In the genomic region with DNA sequence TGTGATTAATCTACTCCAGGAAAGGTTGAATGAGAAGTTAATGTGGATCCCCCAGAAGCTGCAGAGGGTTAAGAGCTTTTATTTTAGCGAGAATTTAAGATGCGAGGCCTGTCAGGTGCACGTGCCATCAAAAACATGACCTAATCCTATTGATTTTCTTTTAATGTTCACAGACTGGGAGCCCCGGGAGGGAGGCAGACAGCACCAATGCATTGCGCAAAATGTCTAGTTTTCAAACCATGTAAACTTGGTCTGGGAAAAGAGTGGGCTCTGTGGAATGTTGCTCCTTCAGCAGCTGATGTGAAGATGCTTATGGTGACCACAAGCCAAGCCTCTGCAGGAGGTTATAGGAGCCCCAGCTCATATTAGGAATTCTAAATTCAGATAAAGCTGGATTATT, we compare ENCODE assay signal across 12 cellular contexts.
DNase-seq lines count a peak whose midpoint lies in the region; ATAC-seq and TF ChIP-seq lines count a peak whose summit lies in the region.
"Had no signal": no experiment of that assay in that cellular context is flagged by ENCODE, and none has a peak within 500 bp of the region (broad histone marks: within the 10 kb centered on the region; RNA-seq: fewer than 3 reads in every experiment).

No MANE protein-coding gene starts in this region.

- no peaks in the 10 kb centered on the region for H3K9me3 ChIP-seq in body of pancreas
- H3K9me3 ChIP-seq in mesenchymal stem cell (ENCODE audit: control insufficient read depth, low read length) = no peaks in the 10 kb centered on the region
- no peaks in the 10 kb centered on the region for H3K9me3 ChIP-seq in Peyer's patch

- H3K27ac Mint-ChIP-seq in HFFc6 = peak overlapping the region; percentile 88

- no peaks in the 10 kb centered on the region for H3K36me3 ChIP-seq in body of pancreas (replicated peaks in 1 of 2; ENCODE audit: insufficient read depth in 1 of 2, low read depth in 2 of 2)
- no peaks in the 10 kb centered on the region for H3K36me3 ChIP-seq in mesenchymal stem cell (ENCODE audit: control insufficient read depth in 1 of 2, insufficient read depth in 2 of 2, low read depth in 1 of 2, low read length in 2 of 2)
- no peaks in the 10 kb centered on the region for H3K36me3 ChIP-seq in Peyer's patch

- peak overlapping the region; percentile 70 for H3K4me3 Mint-ChIP-seq in HFFc6
- H3K4me3 Mint-ChIP-seq: immature natural killer cell; natural killer cell treated with Interleukin-12 subunit alpha and Interleukin-12 subunit beta and Interleukin-15 and Interleukin-18, amount 100 ng/mL, for 72 hours had no signal

- no peaks in the 10 kb centered on the region for H3K9me3 Mint-ChIP-seq in HFFc6
- H3K9me3 Mint-ChIP-seq: immature natural killer cell; natural killer cell treated with Interleukin-12 subunit alpha and Interleukin-12 subunit beta and Interleukin-15 and Interleukin-18, amount 100 ng/mL, for 72 hours had no signal

- peak overlapping the region in 3 of 4 donors; percentile 39 to 70 (median 68) for H3K27ac ChIP-seq in body of pancreas
- H3K27ac ChIP-seq in mesenchymal stem cell (ENCODE audit: low read length, poor library complexity, severe bottlenecking) = peak overlapping the region; percentile 92
- H3K27ac ChIP-seq in Peyer's patch = peak overlapping the region in 2 of 4 donors; percentile 7 to 55

- no peaks in the 10 kb centered on the region for H3K36me3 Mint-ChIP-seq in HFFc6 (ENCODE audit: low read depth)
- H3K36me3 Mint-ChIP-seq: immature natural killer cell; natural killer cell treated with Interleukin-12 subunit alpha and Interleukin-12 subunit beta and Interleukin-15 and Interleukin-18, amount 100 ng/mL, for 72 hours had no signal

- TF ChIP-seq CTCF in AG09309 (IDR thresholded peaks at IDR 0.05; ENCODE audit: control insufficient read depth, insufficient read depth, low read depth, low read length, missing control alignments) (no peak), HFFc6 (IDR thresholded peaks at IDR 0.05) (no peak), body of pancreas (IDR thresholded peaks at IDR 0.05) (no peak), Peyer's patch (IDR thresholded peaks at IDR 0.05) (no peak)

- H3K4me1 ChIP-seq in body of pancreas = peaks cover 15% of the 10 kb centered on the region
- peaks cover 13% of the 10 kb centered on the region for H3K4me1 ChIP-seq in mesenchymal stem cell (ENCODE audit: control insufficient read depth, insufficient read depth, low read depth, low read length)
- H3K4me1 ChIP-seq in Peyer's patch = peaks cover 0 to 4% (median 0%) of the 10 kb centered on the region in 4 donors

- H3K4me3 ChIP-seq in AG09309 (ENCODE audit: control insufficient read depth, low read depth, low read length) = no peak overlapping the region
- no peak overlapping the region for H3K4me3 ChIP-seq in body of pancreas
- no peak overlapping the region for H3K4me3 ChIP-seq in mesenchymal stem cell (ENCODE audit: insufficient read depth in 1 of 2, low read depth in 1 of 2, low read length in 2 of 2)
- no peak overlapping the region for H3K4me3 ChIP-seq in Peyer's patch

- no peaks in the 10 kb centered on the region; the same call in 1 of the 2 replicates for H3K27me3 Mint-ChIP-seq in HFFc6 (ENCODE audit: insufficient read depth)
- H3K27me3 Mint-ChIP-seq: natural killer cell treated with Interleukin-12 subunit alpha and Interleukin-12 subunit beta and Interleukin-15 and Interleukin-18, amount 100 ng/mL, for 72 hours had no signal

- no peak overlapping the region for H2BK15ac ChIP-seq in mesenchymal stem cell (ENCODE audit: low read depth, poor library complexity, severe bottlenecking)

- DNase-seq in AG09309 (ENCODE audit: low read depth) (peak; percentile 86), HFFc6 (peak; percentile 6), body of pancreas (peak; percentile 25 to 42 (median 28)), mesenchymal stem cell (peak; percentile 72), Peyer's patch (no peak), head of caudate nucleus (no peak)
- no peak for DNase-seq in stimulated activated CD4-positive, alpha-beta T cell treated with anti-CD3 and anti-CD28 coated beads, Interleukin-15, amount 100 ng/mL, for 24 hours
- DNase-seq: anterior cingulate cortex, immature natural killer cell, NCI-H2029 had no signal

- H2BK5ac ChIP-seq in mesenchymal stem cell (ENCODE audit: low read depth, low read length, poor library complexity, severe bottlenecking) = peak overlapping the region; percentile 84

- ATAC-seq in body of pancreas (peak; percentile 30), GM19328 (IDR thresholded peaks at IDR 0.05; ENCODE audit: unreplicated experiment) (no peak)
- ATAC-seq: natural killer cell treated with Interleukin-12 subunit alpha and Interleukin-12 subunit beta and Interleukin-15 and Interleukin-18, amount 100 ng/mL, for 72 hours had no signal

- H3K18ac ChIP-seq in mesenchymal stem cell (ENCODE audit: low read depth in 1 of 2, low read length in 2 of 2) = no peak overlapping the region

- H3K27me3 ChIP-seq in body of pancreas (no peaks in the 10 kb centered on the region), mesenchymal stem cell (ENCODE audit: control insufficient read depth in 1 of 2, insufficient read depth in 1 of 2, low read length in 2 of 2) (no peaks in the 10 kb centered on the region), Peyer's patch (no peaks in the 10 kb centered on the region)

- H4K91ac ChIP-seq in mesenchymal stem cell (ENCODE audit: low read length) = no peak overlapping the region

- no peak overlapping the region for H3K4ac ChIP-seq in mesenchymal stem cell (ENCODE audit: low read depth in 1 of 2, low read length in 2 of 2)

- WGBS in body of pancreas, 2 donors = 46 to 51% methylated on average over 5 of the region's 5 CpGs
- WGBS in mesenchymal stem cell = 93% methylated on average over 5 of the region's 5 CpGs

- intact Hi-C loops in body of pancreas (cut with DNase I) = no loop called here
- intact Hi-C loops in head of caudate nucleus (cut with DNase I) = no loop called here

- peak overlapping the region; percentile 50 for H3K9ac ChIP-seq in mesenchymal stem cell (ENCODE audit: low read length)

- H2AFZ ChIP-seq in mesenchymal stem cell (ENCODE audit: low read depth, low read length) = no peak overlapping the region

- H2AK5ac ChIP-seq in mesenchymal stem cell (ENCODE audit: low read length, severe bottlenecking) = peak overlapping the region; percentile 97

- no peak overlapping the region for H3K23ac ChIP-seq in mesenchymal stem cell (ENCODE audit: low read length in 2 of 2)

- peaks cover 3% of the 10 kb centered on the region for H3K79me1 ChIP-seq in mesenchymal stem cell (replicated peaks; ENCODE audit: low read length, poor library complexity, severe bottlenecking)

- TF ChIP-seq POLR2A in body of pancreas (IDR thresholded peaks at IDR 0.05) (peak in 2 of 3 donors; percentile 12 to 20), Peyer's patch (IDR thresholded peaks at IDR 0.05) (no peak)

- no peak overlapping the region for H2BK120ac ChIP-seq in mesenchymal stem cell (ENCODE audit: low read depth, low read length)

- H4K8ac ChIP-seq in mesenchymal stem cell (ENCODE audit: low read length) = no peak overlapping the region

- H3K14ac ChIP-seq in mesenchymal stem cell (ENCODE audit: low read length in 2 of 2) = no peak overlapping the region

- H2BK12ac ChIP-seq in mesenchymal stem cell (ENCODE audit: low read length in 2 of 2) = no peak overlapping the region

- no peak overlapping the region for H3K4me2 ChIP-seq in mesenchymal stem cell (ENCODE audit: low read length, poor library complexity, severe bottlenecking)

- peaks cover 74% of the 10 kb centered on the region for H3K4me1 Mint-ChIP-seq in HFFc6 (ENCODE audit: low read depth)

Comparison
In these comparisons a context has a peak if more than half of its experiments do, and no peak if none do; other contexts are left out.
1. DNase-seq: peak in AG09309 (single experiment), HFFc6 (single experiment), body of pancreas (4 of 4) and mesenchymal stem cell (single experiment); none in stimulated activated CD4-positive, alpha-beta T cell treated with anti-CD3 and anti-CD28 coated beads, Interleukin-15, amount 100 ng/mL, for 24 hours (single experiment), Peyer's patch (0 of 3) and head of caudate nucleus (0 of 42).
2. POLR2A ChIP-seq: peak in body of pancreas (2 of 3); none in Peyer's patch (0 of 2).